Comparison of ENCODE assay signal across 15 cellular contexts in genomic region chr22:38781033-38781432, GRCh38. TPM values are rescaled to one million over a fixed set of nuclear protein-coding genes. Genes with fewer than 3 reads are reported as not detected.
DNase-seq lines count a peak whose midpoint lies in the region; ATAC-seq and TF ChIP-seq lines count a peak whose summit lies in the region.
"Had no signal": no experiment of that assay in that cellular context is flagged by ENCODE, and none has a peak within 500 bp of the region (broad histone marks: within the 10 kb centered on the region; RNA-seq: fewer than 3 reads in every experiment).

No MANE protein-coding gene starts in this region.

- H3K14ac ChIP-seq in neuronal stem cell (ENCODE audit: low read length): peak overlapping the region; percentile 23

- H3K27me3 ChIP-seq in H7 (ENCODE audit: control insufficient read depth, insufficient read depth, low read length) (no peaks in the 10 kb centered on the region), neuronal stem cell (ENCODE audit: control insufficient read depth in 3 of 3, insufficient read depth in 3 of 3, low read depth in 1 of 3, low read length in 3 of 3) (no peaks in the 10 kb centered on the region), upper lobe of right lung (no peaks in the 10 kb centered on the region)

- H2AK5ac ChIP-seq in neuronal stem cell (ENCODE audit: low read depth, low read length): no peak overlapping the region

- peak overlapping the region; percentile 18 for H3K23ac ChIP-seq in neuronal stem cell (ENCODE audit: low read depth, low read length, poor library complexity)

- DNase-seq in H7: peak; percentile 48
- DNase-seq in cerebellar cortex (ENCODE audit: low spot score): peak; percentile 51
- DNase-seq in left cardiac atrium: peak; percentile 71
- no peak for DNase-seq in neuronal stem cell (ENCODE audit: low spot score)
- no peak for DNase-seq in HCEC 1CT
- DNase-seq in upper lobe of right lung: no peak
- DNase-seq: CD4-positive, alpha-beta T cell; NCI-H1436; NCI-H2029; NCI-H2171; NCI-H510A; NCI-H82; SK-N-SH had no signal

- no peak overlapping the region for H3K4ac ChIP-seq in neuronal stem cell (ENCODE audit: low read length)

- ATAC-seq in left cardiac atrium (peak; percentile 36 to 67), HG02763 (IDR thresholded peaks at IDR 0.05; ENCODE audit: unreplicated experiment) (no peak), upper lobe of right lung (no peak)

- H3K4me1 ChIP-seq in neuronal stem cell (ENCODE audit: control insufficient read depth in 2 of 2, insufficient read depth in 1 of 2, low read depth in 1 of 2, low read length in 2 of 2) (peaks cover 0 to under 1% of the 10 kb centered on the region in 2 donors), upper lobe of right lung (peaks cover 6% of the 10 kb centered on the region)

- no peak overlapping the region for H2BK120ac ChIP-seq in neuronal stem cell (ENCODE audit: low read depth, low read length)

- peak overlapping the region; percentile 54 for H3K9ac ChIP-seq in neuronal stem cell (ENCODE audit: low read depth, low read length, poor library complexity)
- H3K9ac ChIP-seq: SK-N-SH had no signal

- TF ChIP-seq CTCF in upper lobe of right lung (IDR thresholded peaks at IDR 0.05): no peak

- no peak overlapping the region for H3K4me2 ChIP-seq in neuronal stem cell (ENCODE audit: insufficient read depth, low read length, poor library complexity, severe bottlenecking)
- H3K4me2 ChIP-seq: SK-N-SH had no signal

- H3K18ac ChIP-seq in neuronal stem cell (ENCODE audit: low read length): no peak overlapping the region

- peaks cover 0 to 2% of the 10 kb centered on the region in 2 donors for H3K9me3 ChIP-seq in neuronal stem cell (replicated peaks in 1 of 2; ENCODE audit: control insufficient read depth in 2 of 2, insufficient read depth in 1 of 2, low read depth in 1 of 2, low read length in 2 of 2)
- no peaks in the 10 kb centered on the region for H3K9me3 ChIP-seq in upper lobe of right lung
- H3K9me3 ChIP-seq: SK-N-SH had no signal

- no peak overlapping the region for H4K8ac ChIP-seq in neuronal stem cell (ENCODE audit: low read depth, low read length)

- H4K91ac ChIP-seq in neuronal stem cell (ENCODE audit: low read depth, low read length, poor library complexity): no peak overlapping the region

- H2BK5ac ChIP-seq in neuronal stem cell (ENCODE audit: low read length): no peak overlapping the region

- H2BK12ac ChIP-seq in neuronal stem cell (ENCODE audit: low read length): no peak overlapping the region

- H3K79me1 ChIP-seq in neuronal stem cell (ENCODE audit: low read depth, low read length): peaks cover 6% of the 10 kb centered on the region

- H3K4me3 ChIP-seq in H7 (ENCODE audit: insufficient read depth, low read depth, low read length) (no peak overlapping the region), neuronal stem cell (ENCODE audit: low read length in 2 of 2) (no peak overlapping the region), upper lobe of right lung (no peak overlapping the region)

- H3K27ac ChIP-seq in neuronal stem cell (replicated peaks; ENCODE audit: low read length) (no peak overlapping the region), upper lobe of right lung (no peak overlapping the region)
- H3K27ac ChIP-seq: HL-60 had no signal

- H2BK15ac ChIP-seq in neuronal stem cell (ENCODE audit: low read length): no peak overlapping the region

- intact Hi-C loops in left cardiac atrium (cut with DNase I): no loop called here
- intact Hi-C loops in upper lobe of right lung (cut with DNase I): no loop called here

- H3K36me3 ChIP-seq in H7 (replicated peaks; ENCODE audit: control insufficient read depth, insufficient read depth, low read length) (no peaks in the 10 kb centered on the region), neuronal stem cell (replicated peaks in 1 of 2; ENCODE audit: control insufficient read depth in 2 of 2, insufficient read depth in 2 of 2, low read length in 2 of 2) (peaks cover 5 to 18% of the 10 kb centered on the region in 2 donors), upper lobe of right lung (peaks cover 13% of the 10 kb centered on the region)

- no CpG with 5 or more reads among the region's 13 CpGs for WGBS in neuronal stem cell (ENCODE audit: extremely low coverage in 2 of 2, insufficient read length in 2 of 2, insufficient replicate concordance in 1 of 2), 2 donors

- H2AFZ ChIP-seq in neuronal stem cell (ENCODE audit: low read length): no peak overlapping the region

RNA-seq across cellular contexts. Expression of gene DNAL4, which starts 12.9 kb away (rescaled TPM):
- total RNA-seq in H7 (2014; rRNA removed; shearing (Covaris generic)): 19.0 and 26.8 TPM in 2 replicates
- total RNA-seq in left cardiac atrium (10 to 100 TPM in 1 of 2 donors, 1 to 10 TPM in 1; 8.8 to 10.8 TPM), upper lobe of right lung (16.0 TPM)
- polyA plus RNA-seq in neuronal stem cell (2013, experiment 1 of 2): 23.4 TPM
- 22.3 TPM for polyA plus RNA-seq in neuronal stem cell (2013, experiment 2 of 2)

RNA-seq across cellular contexts. Expression of gene SUN2, which starts 25.2 kb away (rescaled TPM):
- 31.8 and 33.4 TPM in 2 replicates for total RNA-seq in H7 (2014; rRNA removed; shearing (Covaris generic))
- 100 to 1,000 TPM; 109 to 133 TPM for total RNA-seq in left cardiac atrium
- 19.4 TPM for polyA plus RNA-seq in neuronal stem cell (2013, experiment 1 of 2)
- 19.4 TPM for polyA plus RNA-seq in neuronal stem cell (2013, experiment 2 of 2)
- 242 TPM for total RNA-seq in upper lobe of right lung

Comparison
In these comparisons a context has a peak if more than half of its experiments do, and no peak if none do; other contexts are left out.
1. DNase-seq: peak in H7 (single experiment), cerebellar cortex (single experiment) and left cardiac atrium (single experiment); none in neuronal stem cell (single experiment), HCEC 1CT (single experiment) and upper lobe of right lung (single experiment).
2. ATAC-seq: peak in left cardiac atrium (2 of 2); none in HG02763 (single experiment) and upper lobe of right lung (single experiment).